Comparison of ENCODE assay signal across 1 cellular context in the genomic region with DNA sequence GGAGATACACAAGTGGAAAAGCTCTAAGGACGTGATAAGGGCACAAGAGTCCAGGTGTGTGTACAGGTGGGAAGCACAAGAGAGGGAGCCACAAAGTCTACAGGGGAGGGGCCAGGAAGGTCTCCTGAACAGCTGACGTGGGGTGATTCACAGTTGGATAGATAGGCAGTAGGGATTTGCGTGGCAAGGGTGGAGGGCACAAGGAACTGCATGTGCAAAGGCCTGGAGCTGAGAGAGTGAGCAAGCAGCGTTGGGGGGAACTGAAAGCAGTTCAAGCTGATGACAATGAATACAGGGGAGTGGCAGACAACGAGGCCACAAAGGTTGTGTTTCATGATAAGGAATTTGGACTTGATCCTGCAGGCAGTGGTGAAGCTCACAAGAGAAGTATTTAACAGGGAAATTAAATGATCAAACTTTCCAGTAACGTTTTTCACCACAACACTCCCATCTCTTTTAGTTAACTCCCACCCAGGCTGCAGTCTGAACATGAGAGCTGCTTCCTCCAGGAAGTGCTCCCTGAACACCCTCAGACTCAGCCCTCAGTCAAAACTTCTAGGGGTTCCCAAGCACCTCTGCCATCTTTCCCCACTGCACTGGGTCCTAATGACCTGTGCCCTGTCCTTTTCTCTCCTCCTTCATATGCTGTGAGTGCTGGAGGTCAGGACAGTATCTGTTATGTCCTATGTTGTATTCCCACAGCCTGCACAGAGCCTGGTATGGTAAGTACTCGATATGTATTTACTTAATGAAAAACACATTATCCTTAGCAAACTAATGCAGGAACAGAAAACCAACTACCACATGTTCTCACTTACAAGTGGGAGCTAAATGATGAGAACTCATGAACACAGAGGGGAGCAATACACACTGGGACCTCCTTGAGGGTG.
TF ChIP-seq lines count a peak whose summit lies in the region.

No MANE protein-coding gene starts in this region.

TF ChIP-seq in K562, 482 proteins besides CTCF, POLR2A, EP300 and RAD21 (continued from another document and continues in another):
- TF ChIP-seq, protein P1, sequence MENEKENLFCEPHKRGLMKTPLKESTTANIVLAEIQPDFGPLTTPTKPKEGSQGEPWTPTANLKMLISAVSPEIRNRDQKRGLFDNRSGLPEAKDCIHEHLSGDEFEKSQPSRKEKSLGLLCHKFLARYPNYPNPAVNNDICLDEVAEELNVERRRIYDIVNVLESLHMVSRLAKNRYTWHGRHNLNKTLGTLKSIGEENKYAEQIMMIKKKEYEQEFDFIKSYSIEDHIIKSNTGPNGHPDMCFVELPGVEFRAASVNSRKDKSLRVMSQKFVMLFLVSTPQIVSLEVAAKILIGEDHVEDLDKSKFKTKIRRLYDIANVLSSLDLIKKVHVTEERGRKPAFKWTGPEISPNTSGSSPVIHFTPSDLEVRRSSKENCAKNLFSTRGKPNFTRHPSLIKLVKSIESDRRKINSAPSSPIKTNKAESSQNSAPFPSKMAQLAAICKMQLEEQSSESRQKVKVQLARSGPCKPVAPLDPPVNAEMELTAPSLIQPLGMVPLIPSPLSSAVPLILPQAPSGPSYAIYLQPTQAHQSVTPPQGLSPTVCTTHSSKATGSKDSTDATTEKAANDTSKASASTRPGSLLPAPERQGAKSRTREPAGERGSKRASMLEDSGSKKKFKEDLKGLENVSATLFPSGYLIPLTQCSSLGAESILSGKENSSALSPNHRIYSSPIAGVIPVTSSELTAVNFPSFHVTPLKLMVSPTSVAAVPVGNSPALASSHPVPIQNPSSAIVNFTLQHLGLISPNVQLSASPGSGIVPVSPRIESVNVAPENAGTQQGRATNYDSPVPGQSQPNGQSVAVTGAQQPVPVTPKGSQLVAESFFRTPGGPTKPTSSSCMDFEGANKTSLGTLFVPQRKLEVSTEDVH (IDR thresholded peaks at IDR 0.05; ENCODE audit: low read depth, partially characterized antibody) = no peak
- TF ChIP-seq ESRRB (CRISPR knock-in tag; IDR thresholded peaks at IDR 0.05; ENCODE audit: borderline replicate concordance) (no peak), CREM (IDR thresholded peaks at IDR 0.05; ENCODE audit: low read depth) (peak; percentile 31; the same call in 1 of the 2 replicates), ZKSCAN1 (IDR thresholded peaks at IDR 0.05; ENCODE audit: low read depth, low read length) (no peak), HMG20A (CRISPR knock-in tag; conservative IDR thresholded peaks at IDR 0.05) (no peak), MYNN (IDR thresholded peaks at IDR 0.05) (peak; percentile 55; the same call in 1 of the 2 replicates), MYNN (CRISPR knock-in tag; IDR thresholded peaks at IDR 0.05) (no peak), GATA2 (CRISPR knock-in tag; IDR thresholded peaks at IDR 0.05) (no peak), HMG20B (CRISPR knock-in tag; IDR thresholded peaks at IDR 0.05) (no peak), SIN3A (IDR thresholded peaks at IDR 0.05; ENCODE audit: borderline replicate concordance in 2 of 2, control insufficient read depth in 1 of 2, low read depth in 2 of 2, low read length in 2 of 2) (no peak), ZNF24 (IDR thresholded peaks at IDR 0.05) (no peak; the same call in 1 of the 2 replicates), FOXA3 (CRISPR knock-in tag; conservative IDR thresholded peaks at IDR 0.05 in 1 of 2, IDR thresholded peaks at IDR 0.05 in 1 of 2) (no peak), CHD1 (IDR thresholded peaks at IDR 0.05; ENCODE audit: low read length) (no peak), CAMTA2 (CRISPR knock-in tag; conservative IDR thresholded peaks at IDR 0.05) (no peak), YY1 (IDR thresholded peaks at IDR 0.05; ENCODE audit: borderline replicate concordance in 1 of 3, control insufficient read depth in 1 of 3, extremely low read depth in 1 of 3, insufficient read depth in 3 of 3, insufficient read length in 1 of 3, insufficient replicate concordance in 2 of 3, low read depth in 1 of 3, low read length in 2 of 3) (no peak), CBX3 (IDR thresholded peaks at IDR 0.05; ENCODE audit: borderline replicate concordance in 1 of 2, low read length in 2 of 2) (no peak), KDM4B (IDR thresholded peaks at IDR 0.05; ENCODE audit: borderline replicate concordance in 2 of 2, low read depth in 1 of 2) (no peak), CBFA2T3 (IDR thresholded peaks at IDR 0.05) (peak; percentile 61), MED1 (CRISPR knock-in tag; IDR thresholded peaks at IDR 0.05; ENCODE audit: borderline replicate concordance) (no peak), ZFP36 (IDR thresholded peaks at IDR 0.05; ENCODE audit: low read depth, low read length, partially characterized antibody) (peak; percentile 97), ZEB2 (IDR thresholded peaks at IDR 0.05) (peak; percentile 93), ZFP30 (CRISPR knock-in tag; IDR thresholded peaks at IDR 0.05; ENCODE audit: borderline replicate concordance) (no peak), ZKSCAN3 (CRISPR knock-in tag; IDR thresholded peaks at IDR 0.05) (no peak), ZNF561 (CRISPR knock-in tag; conservative IDR thresholded peaks at IDR 0.05) (no peak), DMBX1 (CRISPR knock-in tag; IDR thresholded peaks at IDR 0.05; ENCODE audit: borderline replicate concordance) (no peak), SMARCA5 (IDR thresholded peaks at IDR 0.05) (no peak), EHMT2 (IDR thresholded peaks at IDR 0.05) (no peak), FOXJ2 (tag; IDR thresholded peaks at IDR 0.05) (no peak), CBFA2T2 (conservative IDR thresholded peaks at IDR 0.05) (no peak), HDAC3 (IDR thresholded peaks at IDR 0.05; ENCODE audit: borderline replicate concordance, partially characterized antibody) (no peak), GATAD2A (IDR thresholded peaks at IDR 0.05) (peak; percentile 67; the same call in 1 of the 2 replicates), ESRRA (IDR thresholded peaks at IDR 0.05; ENCODE audit: borderline replicate concordance, low read depth) (no peak), SMAD3 (CRISPR knock-in tag; conservative IDR thresholded peaks at IDR 0.05) (no peak), ZNF174 (CRISPR knock-in tag; IDR thresholded peaks at IDR 0.05) (no peak), ZNF239 (CRISPR knock-in tag; IDR thresholded peaks at IDR 0.05) (no peak), PHF8 (IDR thresholded peaks at IDR 0.05; ENCODE audit: borderline replicate concordance, low read length) (peak; percentile 19; the same call in 1 of the 2 replicates), SMARCC2 (IDR thresholded peaks at IDR 0.05; ENCODE audit: low read depth) (no peak), ZNF316 (IDR thresholded peaks at IDR 0.05) (no peak), XRCC5 (IDR thresholded peaks at IDR 0.05; ENCODE audit: low read depth, low read length) (no peak), ZNF175 (CRISPR knock-in tag; IDR thresholded peaks at IDR 0.05; ENCODE audit: low read depth) (no peak), FOXK2 (conservative IDR thresholded peaks at IDR 0.05 in 1 of 2, IDR thresholded peaks at IDR 0.05 in 1 of 2; ENCODE audit: low read depth in 2 of 2) (peak in 1 of 2 experiments; percentile 9; a peak in 1 of 4 replicates), YBX1 (IDR thresholded peaks at IDR 0.05) (no peak), TRIM24 (IDR thresholded peaks at IDR 0.05) (no peak), ZNF23 (CRISPR knock-in tag; IDR thresholded peaks at IDR 0.05) (no peak)
- TF ChIP-seq, protein P2, sequence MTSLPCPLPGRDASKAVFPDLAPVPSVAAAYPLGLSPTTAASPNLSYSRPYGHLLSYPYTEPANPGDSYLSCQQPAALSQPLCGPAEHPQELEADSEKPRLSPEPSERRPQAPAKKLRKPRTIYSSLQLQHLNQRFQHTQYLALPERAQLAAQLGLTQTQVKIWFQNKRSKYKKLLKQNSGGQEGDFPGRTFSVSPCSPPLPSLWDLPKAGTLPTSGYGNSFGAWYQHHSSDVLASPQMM (CRISPR knock-in tag; IDR thresholded peaks at IDR 0.05) = no peak
- TF ChIP-seq, protein P3, sequence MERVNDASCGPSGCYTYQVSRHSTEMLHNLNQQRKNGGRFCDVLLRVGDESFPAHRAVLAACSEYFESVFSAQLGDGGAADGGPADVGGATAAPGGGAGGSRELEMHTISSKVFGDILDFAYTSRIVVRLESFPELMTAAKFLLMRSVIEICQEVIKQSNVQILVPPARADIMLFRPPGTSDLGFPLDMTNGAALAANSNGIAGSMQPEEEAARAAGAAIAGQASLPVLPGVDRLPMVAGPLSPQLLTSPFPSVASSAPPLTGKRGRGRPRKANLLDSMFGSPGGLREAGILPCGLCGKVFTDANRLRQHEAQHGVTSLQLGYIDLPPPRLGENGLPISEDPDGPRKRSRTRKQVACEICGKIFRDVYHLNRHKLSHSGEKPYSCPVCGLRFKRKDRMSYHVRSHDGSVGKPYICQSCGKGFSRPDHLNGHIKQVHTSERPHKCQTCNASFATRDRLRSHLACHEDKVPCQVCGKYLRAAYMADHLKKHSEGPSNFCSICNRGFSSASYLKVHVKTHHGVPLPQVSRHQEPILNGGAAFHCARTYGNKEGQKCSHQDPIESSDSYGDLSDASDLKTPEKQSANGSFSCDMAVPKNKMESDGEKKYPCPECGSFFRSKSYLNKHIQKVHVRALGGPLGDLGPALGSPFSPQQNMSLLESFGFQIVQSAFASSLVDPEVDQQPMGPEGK (CRISPR knock-in tag; IDR thresholded peaks at IDR 0.05; ENCODE audit: borderline replicate concordance) = no peak
- TF ChIP-seq, protein P4, sequence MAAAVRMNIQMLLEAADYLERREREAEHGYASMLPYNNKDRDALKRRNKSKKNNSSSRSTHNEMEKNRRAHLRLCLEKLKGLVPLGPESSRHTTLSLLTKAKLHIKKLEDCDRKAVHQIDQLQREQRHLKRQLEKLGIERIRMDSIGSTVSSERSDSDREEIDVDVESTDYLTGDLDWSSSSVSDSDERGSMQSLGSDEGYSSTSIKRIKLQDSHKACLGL (CRISPR knock-in tag; IDR thresholded peaks at IDR 0.05; ENCODE audit: borderline replicate concordance, poor library complexity, severe bottlenecking) = no peak
- TF ChIP-seq, protein P5, sequence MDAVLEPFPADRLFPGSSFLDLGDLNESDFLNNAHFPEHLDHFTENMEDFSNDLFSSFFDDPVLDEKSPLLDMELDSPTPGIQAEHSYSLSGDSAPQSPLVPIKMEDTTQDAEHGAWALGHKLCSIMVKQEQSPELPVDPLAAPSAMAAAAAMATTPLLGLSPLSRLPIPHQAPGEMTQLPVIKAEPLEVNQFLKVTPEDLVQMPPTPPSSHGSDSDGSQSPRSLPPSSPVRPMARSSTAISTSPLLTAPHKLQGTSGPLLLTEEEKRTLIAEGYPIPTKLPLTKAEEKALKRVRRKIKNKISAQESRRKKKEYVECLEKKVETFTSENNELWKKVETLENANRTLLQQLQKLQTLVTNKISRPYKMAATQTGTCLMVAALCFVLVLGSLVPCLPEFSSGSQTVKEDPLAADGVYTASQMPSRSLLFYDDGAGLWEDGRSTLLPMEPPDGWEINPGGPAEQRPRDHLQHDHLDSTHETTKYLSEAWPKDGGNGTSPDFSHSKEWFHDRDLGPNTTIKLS (IDR thresholded peaks at IDR 0.05; ENCODE audit: borderline replicate concordance, low read depth) = no peak
- TF ChIP-seq, protein P6, sequence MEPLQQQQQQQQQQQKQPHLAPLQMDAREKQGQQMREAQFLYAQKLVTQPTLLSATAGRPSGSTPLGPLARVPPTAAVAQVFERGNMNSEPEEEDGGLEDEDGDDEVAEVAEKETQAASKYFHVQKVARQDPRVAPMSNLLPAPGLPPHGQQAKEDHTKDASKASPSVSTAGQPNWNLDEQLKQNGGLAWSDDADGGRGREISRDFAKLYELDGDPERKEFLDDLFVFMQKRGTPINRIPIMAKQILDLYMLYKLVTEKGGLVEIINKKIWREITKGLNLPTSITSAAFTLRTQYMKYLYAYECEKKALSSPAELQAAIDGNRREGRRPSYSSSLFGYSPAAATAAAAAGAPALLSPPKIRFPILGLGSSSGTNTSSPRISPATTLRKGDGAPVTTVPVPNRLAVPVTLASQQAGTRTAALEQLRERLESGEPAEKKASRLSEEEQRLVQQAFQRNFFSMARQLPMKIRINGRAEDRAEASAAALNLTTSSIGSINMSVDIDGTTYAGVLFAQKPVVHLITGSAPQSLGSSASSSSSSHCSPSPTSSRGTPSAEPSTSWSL (CRISPR knock-in tag; IDR thresholded peaks at IDR 0.05; ENCODE audit: borderline replicate concordance) = no peak
- TF ChIP-seq, protein P7, sequence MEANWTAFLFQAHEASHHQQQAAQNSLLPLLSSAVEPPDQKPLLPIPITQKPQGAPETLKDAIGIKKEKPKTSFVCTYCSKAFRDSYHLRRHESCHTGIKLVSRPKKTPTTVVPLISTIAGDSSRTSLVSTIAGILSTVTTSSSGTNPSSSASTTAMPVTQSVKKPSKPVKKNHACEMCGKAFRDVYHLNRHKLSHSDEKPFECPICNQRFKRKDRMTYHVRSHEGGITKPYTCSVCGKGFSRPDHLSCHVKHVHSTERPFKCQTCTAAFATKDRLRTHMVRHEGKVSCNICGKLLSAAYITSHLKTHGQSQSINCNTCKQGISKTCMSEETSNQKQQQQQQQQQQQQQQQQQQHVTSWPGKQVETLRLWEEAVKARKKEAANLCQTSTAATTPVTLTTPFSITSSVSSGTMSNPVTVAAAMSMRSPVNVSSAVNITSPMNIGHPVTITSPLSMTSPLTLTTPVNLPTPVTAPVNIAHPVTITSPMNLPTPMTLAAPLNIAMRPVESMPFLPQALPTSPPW (CRISPR knock-in tag; IDR thresholded peaks at IDR 0.05) = peak; percentile 47; the same call in 1 of the 2 replicates
- TF ChIP-seq, protein P8, sequence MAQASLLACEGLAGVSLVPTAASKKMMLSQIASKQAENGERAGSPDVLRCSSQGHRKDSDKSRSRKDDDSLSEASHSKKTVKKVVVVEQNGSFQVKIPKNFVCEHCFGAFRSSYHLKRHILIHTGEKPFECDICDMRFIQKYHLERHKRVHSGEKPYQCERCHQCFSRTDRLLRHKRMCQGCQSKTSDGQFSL (CRISPR knock-in tag; IDR thresholded peaks at IDR 0.05) = peak; percentile 66; the same call in 1 of the 2 replicates
- TF ChIP-seq, protein P8 (tag; IDR thresholded peaks at IDR 0.05) = no peak
- TF ChIP-seq, protein P9, sequence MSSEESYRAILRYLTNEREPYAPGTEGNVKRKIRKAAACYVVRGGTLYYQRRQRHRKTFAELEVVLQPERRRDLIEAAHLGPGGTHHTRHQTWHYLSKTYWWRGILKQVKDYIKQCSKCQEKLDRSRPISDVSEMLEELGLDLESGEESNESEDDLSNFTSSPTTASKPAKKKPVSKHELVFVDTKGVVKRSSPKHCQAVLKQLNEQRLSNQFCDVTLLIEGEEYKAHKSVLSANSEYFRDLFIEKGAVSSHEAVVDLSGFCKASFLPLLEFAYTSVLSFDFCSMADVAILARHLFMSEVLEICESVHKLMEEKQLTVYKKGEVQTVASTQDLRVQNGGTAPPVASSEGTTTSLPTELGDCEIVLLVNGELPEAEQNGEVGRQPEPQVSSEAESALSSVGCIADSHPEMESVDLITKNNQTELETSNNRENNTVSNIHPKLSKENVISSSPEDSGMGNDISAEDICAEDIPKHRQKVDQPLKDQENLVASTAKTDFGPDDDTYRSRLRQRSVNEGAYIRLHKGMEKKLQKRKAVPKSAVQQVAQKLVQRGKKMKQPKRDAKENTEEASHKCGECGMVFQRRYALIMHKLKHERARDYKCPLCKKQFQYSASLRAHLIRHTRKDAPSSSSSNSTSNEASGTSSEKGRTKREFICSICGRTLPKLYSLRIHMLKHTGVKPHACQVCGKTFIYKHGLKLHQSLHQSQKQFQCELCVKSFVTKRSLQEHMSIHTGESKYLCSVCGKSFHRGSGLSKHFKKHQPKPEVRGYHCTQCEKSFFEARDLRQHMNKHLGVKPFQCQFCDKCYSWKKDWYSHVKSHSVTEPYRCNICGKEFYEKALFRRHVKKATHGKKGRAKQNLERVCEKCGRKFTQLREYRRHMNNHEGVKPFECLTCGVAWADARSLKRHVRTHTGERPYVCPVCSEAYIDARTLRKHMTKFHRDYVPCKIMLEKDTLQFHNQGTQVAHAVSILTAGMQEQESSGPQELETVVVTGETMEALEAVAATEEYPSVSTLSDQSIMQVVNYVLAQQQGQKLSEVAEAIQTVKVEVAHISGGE (CRISPR knock-in tag; IDR thresholded peaks at IDR 0.05) = no peak
